In the genomic region with DNA sequence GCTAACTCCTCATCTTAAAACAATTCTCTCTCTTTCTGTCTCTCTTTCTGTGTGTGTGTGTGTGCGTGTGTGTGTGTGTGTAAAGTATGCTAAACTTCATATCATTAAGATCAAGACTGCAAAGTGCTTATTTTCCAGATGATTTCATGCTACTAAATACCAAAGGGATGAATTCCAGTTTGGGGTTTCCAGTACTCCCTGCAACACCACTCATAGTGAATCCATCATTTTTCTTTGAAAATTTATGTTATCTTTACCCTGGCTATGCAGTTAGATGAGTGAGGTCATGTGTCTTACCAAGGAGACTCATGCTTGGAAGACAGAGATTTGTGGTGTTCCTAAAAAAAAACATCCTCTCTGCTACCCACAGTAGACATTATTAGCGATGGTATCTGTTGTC, we compare ENCODE assay signal across 16 cellular contexts.
A peak's percentile ranks its signal among the peaks of the same experiment; 100 is the strongest.
DNase-seq lines count a peak whose midpoint lies in the region; ATAC-seq and TF ChIP-seq lines count a peak whose summit lies in the region.
"Had no signal": no experiment of that assay in that cellular context is flagged by ENCODE, and none has a peak within 500 bp of the region (broad histone marks: within the 10 kb centered on the region; RNA-seq: fewer than 3 reads in every experiment).

No MANE protein-coding gene starts in this region.

- H2BK12ac ChIP-seq in mesenchymal stem cell (ENCODE audit: low read length in 2 of 2), result no peak overlapping the region

- H3K79me2 ChIP-seq in SK-N-SH (ENCODE audit: insufficient read depth), result no peaks in the 10 kb centered on the region
- H3K79me2 ChIP-seq in smooth muscle cell (ENCODE audit: low read depth), result no peaks in the 10 kb centered on the region

- no peak overlapping the region for H3K18ac ChIP-seq in mesenchymal stem cell (ENCODE audit: low read depth in 1 of 2, low read length in 2 of 2)

- no peaks in the 10 kb centered on the region for H3K9me2 ChIP-seq in SK-N-SH

- DNase-seq in SK-N-SH (no peak), mesenchymal stem cell (peak; percentile 16), smooth muscle cell (lab: John Stamatoyannopoulos, UW; ENCODE audit: unreplicated experiment) (no peak), SW 1271 (lab: John Stamatoyannopoulos, UW) (no peak), NCI-H2029 (lab: John Stamatoyannopoulos, UW) (no peak)
- DNase-seq: AML-193; CD4-positive, alpha-beta memory T cell; DMS153; DND-41; EL had no signal

- CTCF ChIA-PET in SK-N-SH (lab: Yijun Ruan, JAX), result no interaction called here

- H3K4me1 ChIP-seq in SK-N-SH (ENCODE audit: control insufficient read depth in 1 of 2, insufficient read depth in 2 of 2, low read depth in 1 of 2, low read length in 1 of 2) (no peaks in the 10 kb centered on the region), mesenchymal stem cell (ENCODE audit: control insufficient read depth, insufficient read depth, low read depth, low read length) (peaks cover 5% of the 10 kb centered on the region), smooth muscle cell (ENCODE audit: low read depth) (no peaks in the 10 kb centered on the region), gastroesophageal sphincter (no peaks in the 10 kb centered on the region)
- H3K4me1 ChIP-seq: HAP-1 had no signal

- no peak overlapping the region for H2BK5ac ChIP-seq in mesenchymal stem cell (ENCODE audit: low read depth, low read length, poor library complexity, severe bottlenecking)

- no peak overlapping the region for H3K4me3 ChIP-seq in SK-N-SH (ENCODE audit: low read depth in 2 of 2, low read length in 1 of 2)
- no peak overlapping the region for H3K4me3 ChIP-seq in mesenchymal stem cell (ENCODE audit: insufficient read depth in 1 of 2, low read depth in 1 of 2, low read length in 2 of 2)
- no peak overlapping the region for H3K4me3 ChIP-seq in smooth muscle cell
- no peak overlapping the region for H3K4me3 ChIP-seq in gastroesophageal sphincter
- H3K4me3 ChIP-seq: A549, HAP-1 had no signal

- TF ChIP-seq CTCF in SK-N-SH (IDR thresholded peaks at IDR 0.05) (no peak), smooth muscle cell (IDR thresholded peaks at IDR 0.05; ENCODE audit: borderline replicate concordance, insufficient read depth, poor library complexity, severe bottlenecking) (no peak), gastroesophageal sphincter (IDR thresholded peaks at IDR 0.05) (no peak)

- H4K91ac ChIP-seq in mesenchymal stem cell (ENCODE audit: low read length), result no peak overlapping the region

- H3K79me1 ChIP-seq in mesenchymal stem cell (replicated peaks; ENCODE audit: low read length, poor library complexity, severe bottlenecking), result no peaks in the 10 kb centered on the region

- H3K9ac ChIP-seq in SK-N-SH (no peak overlapping the region), mesenchymal stem cell (ENCODE audit: low read length) (no peak overlapping the region), smooth muscle cell (ENCODE audit: low read depth) (no peak overlapping the region)

- H2AFZ ChIP-seq in SK-N-SH (ENCODE audit: low read depth) (no peak overlapping the region), mesenchymal stem cell (ENCODE audit: low read depth, low read length) (no peak overlapping the region), smooth muscle cell (ENCODE audit: low read depth) (no peak overlapping the region)

- no peak overlapping the region for H2BK15ac ChIP-seq in mesenchymal stem cell (ENCODE audit: low read depth, poor library complexity, severe bottlenecking)

- no peak overlapping the region for H2BK120ac ChIP-seq in mesenchymal stem cell (ENCODE audit: low read depth, low read length)

- H4K20me1 ChIP-seq in SK-N-SH (ENCODE audit: insufficient read depth) (no peaks in the 10 kb centered on the region), smooth muscle cell (ENCODE audit: low read depth) (no peaks in the 10 kb centered on the region)

- H3K9me3 ChIP-seq in SK-N-SH (no peaks in the 10 kb centered on the region), mesenchymal stem cell (ENCODE audit: control insufficient read depth, low read length) (peaks cover 2% of the 10 kb centered on the region), smooth muscle cell (replicated peaks; ENCODE audit: low read depth) (no peaks in the 10 kb centered on the region), gastroesophageal sphincter (no peaks in the 10 kb centered on the region)
- H3K9me3 ChIP-seq: A549, HAP-1 had no signal

- WGBS in SK-N-SH (ENCODE audit: low lambda C conversion rate), result 20% methylated on average over 2 of the region's 2 CpGs
- WGBS in mesenchymal stem cell, result no CpG with 5 or more reads among the region's 2 CpGs
- WGBS in smooth muscle cell (ENCODE audit: low lambda C conversion rate), result 74% methylated on average over 2 of the region's 2 CpGs
- WGBS in gastroesophageal sphincter (ENCODE audit: low coverage in 1 of 2), 2 donors, result 47 to 67% methylated on average over 2 of the region's 2 CpGs

- no peak overlapping the region for H3K4ac ChIP-seq in mesenchymal stem cell (ENCODE audit: low read depth in 1 of 2, low read length in 2 of 2)

- POLR2A ChIA-PET in SK-N-SH (lab: Yijun Ruan, JAX), result no interaction called here

- H3K14ac ChIP-seq in mesenchymal stem cell (ENCODE audit: low read length in 2 of 2), result no peak overlapping the region

- H4K8ac ChIP-seq in mesenchymal stem cell (ENCODE audit: low read length), result no peak overlapping the region

- H3K4me2 ChIP-seq in SK-N-SH (no peak overlapping the region), mesenchymal stem cell (ENCODE audit: low read length, poor library complexity, severe bottlenecking) (no peak overlapping the region), smooth muscle cell (peak overlapping the region; percentile 12)
- H3K4me2 ChIP-seq: A549 had no signal

- no peak for ATAC-seq in SK-N-SH treated with all-trans-retinoic acid at 6 μM for 48 hours
- ATAC-seq in gastroesophageal sphincter, result no peak
- ATAC-seq: A549 had no signal

- no peak for TF ChIP-seq POLR2A in gastroesophageal sphincter (IDR thresholded peaks at IDR 0.05)

- TF ChIP-seq EP300 in SK-N-SH (IDR thresholded peaks at IDR 0.05; ENCODE audit: borderline replicate concordance in 1 of 2, low read depth in 1 of 2, low read length in 1 of 2) (no peak), gastroesophageal sphincter (IDR thresholded peaks at IDR 0.05) (no peak)

- no peak for TF ChIP-seq RAD21 in SK-N-SH (IDR thresholded peaks at IDR 0.05; ENCODE audit: low read length)

- H3K36me3 ChIP-seq in SK-N-SH (replicated peaks in 1 of 2; ENCODE audit: control insufficient read depth in 1 of 2, insufficient read depth in 2 of 2, low read length in 1 of 2), result no peaks in the 10 kb centered on the region
- H3K36me3 ChIP-seq in mesenchymal stem cell (ENCODE audit: control insufficient read depth in 1 of 2, insufficient read depth in 2 of 2, low read depth in 1 of 2, low read length in 2 of 2), result no peaks in the 10 kb centered on the region
- no peaks in the 10 kb centered on the region for H3K36me3 ChIP-seq in smooth muscle cell (ENCODE audit: low read depth)
- H3K36me3 ChIP-seq in gastroesophageal sphincter, result no peaks in the 10 kb centered on the region
- H3K36me3 ChIP-seq: HAP-1 had no signal

- H3K27ac ChIP-seq in SK-N-SH (ENCODE audit: low read depth in 2 of 2, low read length in 1 of 2), result no peak overlapping the region
- no peak overlapping the region for H3K27ac ChIP-seq in mesenchymal stem cell (ENCODE audit: low read length, poor library complexity, severe bottlenecking)
- no peak overlapping the region for H3K27ac ChIP-seq in smooth muscle cell (ENCODE audit: low read depth)
- H3K27ac ChIP-seq in gastroesophageal sphincter, result no peak overlapping the region
- H3K27ac ChIP-seq: 22Rv1, A549, C4-2B had no signal

- no peak overlapping the region for H3K23ac ChIP-seq in mesenchymal stem cell (ENCODE audit: low read length in 2 of 2)

- no peaks in the 10 kb centered on the region for H3F3A ChIP-seq in SK-N-SH (replicated peaks; ENCODE audit: insufficient read depth)
- no peaks in the 10 kb centered on the region for H3F3A ChIP-seq in smooth muscle cell (ENCODE audit: low read depth)

- no peak overlapping the region for H2AK5ac ChIP-seq in mesenchymal stem cell (ENCODE audit: low read length, severe bottlenecking)

- no peaks in the 10 kb centered on the region for H3K27me3 ChIP-seq in SK-N-SH (ENCODE audit: insufficient read depth)
- no peaks in the 10 kb centered on the region for H3K27me3 ChIP-seq in mesenchymal stem cell (ENCODE audit: control insufficient read depth in 1 of 2, insufficient read depth in 1 of 2, low read length in 2 of 2)
- H3K27me3 ChIP-seq in smooth muscle cell (ENCODE audit: low read depth), result no peaks in the 10 kb centered on the region
- H3K27me3 ChIP-seq in gastroesophageal sphincter, result no peaks in the 10 kb centered on the region

TF ChIP-seq in SK-N-SH treated with all-trans-retinoic acid at 6 μM for 48 hours, 23 proteins besides CTCF, POLR2A, EP300 and RAD21 (continues in another document):
- TF ChIP-seq PPARA (CRISPR knock-in tag; IDR thresholded peaks at IDR 0.05; ENCODE audit: borderline replicate concordance), result no peak
- TF ChIP-seq, protein P1, sequence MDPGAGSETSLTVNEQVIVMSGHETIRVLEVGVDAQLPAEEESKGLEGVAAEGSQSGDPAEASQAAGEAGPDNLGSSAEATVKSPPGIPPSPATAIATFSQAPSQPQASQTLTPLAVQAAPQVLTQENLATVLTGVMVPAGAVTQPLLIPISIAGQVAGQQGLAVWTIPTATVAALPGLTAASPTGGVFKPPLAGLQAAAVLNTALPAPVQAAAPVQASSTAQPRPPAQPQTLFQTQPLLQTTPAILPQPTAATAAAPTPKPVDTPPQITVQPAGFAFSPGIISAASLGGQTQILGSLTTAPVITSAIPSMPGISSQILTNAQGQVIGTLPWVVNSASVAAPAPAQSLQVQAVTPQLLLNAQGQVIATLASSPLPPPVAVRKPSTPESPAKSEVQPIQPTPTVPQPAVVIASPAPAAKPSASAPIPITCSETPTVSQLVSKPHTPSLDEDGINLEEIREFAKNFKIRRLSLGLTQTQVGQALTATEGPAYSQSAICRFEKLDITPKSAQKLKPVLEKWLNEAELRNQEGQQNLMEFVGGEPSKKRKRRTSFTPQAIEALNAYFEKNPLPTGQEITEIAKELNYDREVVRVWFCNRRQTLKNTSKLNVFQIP (CRISPR knock-in tag; IDR thresholded peaks at IDR 0.05; ENCODE audit: borderline replicate concordance, low read depth), result no peak

TF ChIP-seq in SK-N-SH, 30 proteins besides CTCF, POLR2A, EP300 and RAD21:
- TF ChIP-seq FOXJ3 (CRISPR knock-in tag; IDR thresholded peaks at IDR 0.05) (no peak), TEAD4 (IDR thresholded peaks at IDR 0.05; ENCODE audit: borderline replicate concordance, insufficient read depth) (no peak), MXI1 (IDR thresholded peaks at IDR 0.05; ENCODE audit: low read depth, low read length) (no peak), GATA2 (CRISPR knock-in tag; IDR thresholded peaks at IDR 0.05) (no peak), TCF12 (IDR thresholded peaks at IDR 0.05) (no peak), TAF1 (IDR thresholded peaks at IDR 0.05; ENCODE audit: borderline replicate concordance, low read depth, low read length) (no peak), SIN3A (IDR thresholded peaks at IDR 0.05; ENCODE audit: borderline replicate concordance, low read depth, low read length) (no peak), YY1 (IDR thresholded peaks at IDR 0.05; ENCODE audit: low read depth) (no peak), MAX (IDR thresholded peaks at IDR 0.05; ENCODE audit: low read depth) (no peak)
